23 cellular contexts compared by ENCODE assay signal in genomic region chr15:72098076-72098475, GRCh38. TPM values are rescaled to one million over a fixed set of nuclear protein-coding genes. Genes with fewer than 3 reads are reported as not detected.
DNase-seq lines count a peak whose midpoint lies in the region; ATAC-seq, FAIRE-seq and TF ChIP-seq lines count a peak whose summit lies in the region.
"Had no signal": no experiment of that assay in that cellular context is flagged by ENCODE, and none has a peak within 500 bp of the region (broad histone marks: within the 10 kb centered on the region; RNA-seq: fewer than 3 reads in every experiment).

No MANE protein-coding gene starts in this region.

- H3K14ac ChIP-seq in mesenchymal stem cell (ENCODE audit: low read length in 2 of 2) = no peak overlapping the region

- H2BK5ac ChIP-seq in mesenchymal stem cell (ENCODE audit: low read depth, low read length, poor library complexity, severe bottlenecking) = no peak overlapping the region

- no peaks in the 10 kb centered on the region for H3K36me3 ChIP-seq in mesenchymal stem cell (ENCODE audit: control insufficient read depth in 1 of 2, insufficient read depth in 2 of 2, low read depth in 1 of 2, low read length in 2 of 2)

- peak; percentile 26 for FAIRE-seq in endometrium (lab: Jason Lieb, UNC)
- FAIRE-seq: GM12892, H1, HepG2 had no signal

- no peak overlapping the region for H2AK5ac ChIP-seq in mesenchymal stem cell (ENCODE audit: low read length, severe bottlenecking)

- H4K8ac ChIP-seq in mesenchymal stem cell (ENCODE audit: low read length) = no peak overlapping the region

- no peak for TF ChIP-seq CTCF in AG10803 (conservative IDR thresholded peaks at IDR 0.05; ENCODE audit: low read length)

- peaks cover 8% of the 10 kb centered on the region for H3K79me1 ChIP-seq in mesenchymal stem cell (replicated peaks; ENCODE audit: low read length, poor library complexity, severe bottlenecking)

- in situ Hi-C loops in SK-MEL-5 (cut with HindIII; ENCODE audit: low pct_unique_long_range_greater_than_20kb, low sequenced_read_pairs) = no loop called here

- no peak overlapping the region for H2BK15ac ChIP-seq in mesenchymal stem cell (ENCODE audit: low read depth, poor library complexity, severe bottlenecking)

- no peak overlapping the region for H3K9ac ChIP-seq in mesenchymal stem cell (ENCODE audit: low read length)
- H3K9ac ChIP-seq: BLaER1 treated with 17β-estradiol and CSF1 and Interleukin-3, amounts not matched to agents 10 nM and 100 nM; KMS-11 had no signal

- H3K27ac Mint-ChIP-seq in effector memory CD8-positive, alpha-beta T cell = no peak overlapping the region
- H3K27ac Mint-ChIP-seq: CD8-positive, alpha-beta T cell had no signal

- peaks cover 3% of the 10 kb centered on the region for H3K4me1 ChIP-seq in mesenchymal stem cell (ENCODE audit: control insufficient read depth, insufficient read depth, low read depth, low read length)

- no peak overlapping the region for H3K4me3 ChIP-seq in AG10803 (ENCODE audit: low read length)
- H3K4me3 ChIP-seq in mesenchymal stem cell (ENCODE audit: insufficient read depth in 1 of 2, low read depth in 1 of 2, low read length in 2 of 2) = no peak overlapping the region
- H3K4me3 ChIP-seq: BLaER1 treated with 17β-estradiol and CSF1 and Interleukin-3, amounts not matched to agents 10 nM and 100 nM had no signal

- no peak overlapping the region for H3K18ac ChIP-seq in mesenchymal stem cell (ENCODE audit: low read depth in 1 of 2, low read length in 2 of 2)

- no peak overlapping the region for H2BK12ac ChIP-seq in mesenchymal stem cell (ENCODE audit: low read length in 2 of 2)

- H3K23ac ChIP-seq in mesenchymal stem cell (ENCODE audit: low read length in 2 of 2) = no peak overlapping the region

- H4K91ac ChIP-seq in mesenchymal stem cell (ENCODE audit: low read length) = no peak overlapping the region

- H3K27me3 ChIP-seq in mesenchymal stem cell (ENCODE audit: control insufficient read depth in 1 of 2, insufficient read depth in 1 of 2, low read length in 2 of 2) = no peaks in the 10 kb centered on the region
- H3K27me3 ChIP-seq: BLaER1 treated with 17β-estradiol and CSF1 and Interleukin-3, amounts not matched to agents 10 nM and 100 nM had no signal

- peaks cover 1 to 15% of the 10 kb centered on the region in 2 donors for H3K4me1 Mint-ChIP-seq in effector memory CD8-positive, alpha-beta T cell (ENCODE audit: low read depth in 2 of 2)

- H3K4ac ChIP-seq in mesenchymal stem cell (ENCODE audit: low read depth in 1 of 2, low read length in 2 of 2) = no peak overlapping the region

- no peak overlapping the region for H2BK120ac ChIP-seq in mesenchymal stem cell (ENCODE audit: low read depth, low read length)

- H3K36me3 Mint-ChIP-seq in effector memory CD8-positive, alpha-beta T cell (ENCODE audit: insufficient read depth) = no peaks in the 10 kb centered on the region

- H2AFZ ChIP-seq in mesenchymal stem cell (ENCODE audit: low read depth, low read length) = no peak overlapping the region

- no peaks in the 10 kb centered on the region for H3K27me3 Mint-ChIP-seq in effector memory CD8-positive, alpha-beta T cell

- no peaks in the 10 kb centered on the region for H3K9me3 ChIP-seq in mesenchymal stem cell (ENCODE audit: control insufficient read depth, low read length)

- no peaks in the 10 kb centered on the region for H3K9me3 Mint-ChIP-seq in effector memory CD8-positive, alpha-beta T cell
- H3K9me3 Mint-ChIP-seq: CD8-positive, alpha-beta T cell had no signal

- H3K27ac ChIP-seq in mesenchymal stem cell (ENCODE audit: low read length, poor library complexity, severe bottlenecking) = peak overlapping the region; percentile 10
- H3K27ac ChIP-seq: BLaER1 treated with 17β-estradiol and CSF1 and Interleukin-3, amounts not matched to agents 10 nM and 100 nM; KMS-11; RWPE1 had no signal

- ATAC-seq in GM21786 (IDR thresholded peaks at IDR 0.05; ENCODE audit: unreplicated experiment) = no peak
- no peak for ATAC-seq in effector memory CD8-positive, alpha-beta T cell (replicated peaks)
- ATAC-seq: CD8-positive, alpha-beta T cell; HepG2; PC-3 had no signal

- peak; percentile 76 for DNase-seq in AG10803 (ENCODE audit: low read depth)
- DNase-seq in SK-MEL-5 (ENCODE audit: low read depth, low spot score) = peak; percentile 27
- DNase-seq in mesenchymal stem cell = no peak
- DNase-seq in activated CD4-positive, alpha-beta T cell treated with anti-CD3 and anti-CD28 coated beads for 1 hour = no peak
- DNase-seq in anterior cingulate cortex (lab: John Stamatoyannopoulos, UW) = no peak
- DNase-seq in effector memory CD8-positive, alpha-beta T cell = no peak
- DNase-seq: Calu3; CD8-positive, alpha-beta T cell; NCI-H1417; NCI-H187 treated with DMSO at 0.1 percent for 48 hours; NCI-H226; NCI-H524; NCI-H82; PC-3; SIG-M5 had no signal

- no peak overlapping the region for H3K4me3 Mint-ChIP-seq in effector memory CD8-positive, alpha-beta T cell
- H3K4me3 Mint-ChIP-seq: CD8-positive, alpha-beta T cell had no signal

- no peak overlapping the region for H3K4me2 ChIP-seq in mesenchymal stem cell (ENCODE audit: low read length, poor library complexity, severe bottlenecking)
- H3K4me2 ChIP-seq: BLaER1 treated with 17β-estradiol and CSF1 and Interleukin-3, amounts not matched to agents 10 nM and 100 nM; KMS-11 had no signal

RNA-seq across cellular contexts. Expression of gene MYO9A, which starts 19.9 kb away (rescaled TPM):
- 12.9 and 13.6 TPM in 2 replicates for total RNA-seq in SK-MEL-5 (2014; rRNA removed; shearing (Covaris generic))
- 5.6 and 7.1 TPM in 2 replicates for polyA plus RNA-seq in SK-MEL-5 (2015; cell fraction: cytosol; rRNA removed)
- 10.9 and 22.5 TPM in 2 replicates for polyA plus RNA-seq in SK-MEL-5 (2015; cell fraction: nucleus; rRNA removed)
- 6.6 TPM for polyA plus RNA-seq in mesenchymal stem cell (2013, experiment 1 of 2)
- 6.3 TPM for polyA plus RNA-seq in mesenchymal stem cell (2013, experiment 2 of 2)

RNA-seq across cellular contexts. Expression of gene SENP8, which starts 20.1 kb away (rescaled TPM):
- 2.1 and 2.5 TPM in 2 replicates for total RNA-seq in SK-MEL-5 (2014; rRNA removed; shearing (Covaris generic))
- 1.3 TPM in 2 replicates for polyA plus RNA-seq in SK-MEL-5 (2015; cell fraction: cytosol; rRNA removed)
- polyA plus RNA-seq in SK-MEL-5 (2015; cell fraction: nucleus; rRNA removed) = 0.42 and 0.95 TPM in 2 replicates
- polyA plus RNA-seq in mesenchymal stem cell (2013, experiment 1 of 2) = 1.8 TPM
- 1.7 TPM for polyA plus RNA-seq in mesenchymal stem cell (2013, experiment 2 of 2)

Comparison
In these comparisons a context has a peak if more than half of its experiments do, and no peak if none do; other contexts are left out.
1. DNase-seq: peak in AG10803 (single experiment) and SK-MEL-5 (single experiment); none in mesenchymal stem cell (single experiment), activated CD4-positive, alpha-beta T cell treated with anti-CD3 and anti-CD28 coated beads for 1 hour (single experiment), anterior cingulate cortex (0 of 58) and effector memory CD8-positive, alpha-beta T cell (0 of 3).